28 cellular contexts compared by ENCODE assay signal in genomic region chr17:68302666-68303065, GRCh38. TPM values are rescaled to one million over a fixed set of nuclear protein-coding genes. Genes with fewer than 3 reads are reported as not detected.
DNase-seq lines count a peak whose midpoint lies in the region.
"Had no signal": no experiment of that assay in that cellular context is flagged by ENCODE, and none has a peak within 500 bp of the region (broad histone marks: within the 10 kb centered on the region; RNA-seq: fewer than 3 reads in every experiment).

No MANE protein-coding gene starts in this region.

- no peaks in the 10 kb centered on the region for H3K27me3 Mint-ChIP-seq in dendritic cell treated with granulocyte-macrophage colony-stimulating factor and Interleukin-4, amounts not matched to agents 40 ng/mL and 50 ng/mL, for 4 days
- H3K27me3 Mint-ChIP-seq in activated T-helper 2 cell treated with anti-CD3 and anti-CD28 coated beads, Interferon-gamma antibody, Interleukin-2, Interleukin-4, amounts not matched to agents 10 μg/mL and 5 μg/mL and 100 μg/mL, durations not matched to agents 14 hours and 24 hours and 36 hours (ENCODE audit: low read depth), result no peaks in the 10 kb centered on the region
- H3K27me3 Mint-ChIP-seq: activated CD4-positive, alpha-beta T cell treated with anti-CD3 and anti-CD28 coated beads for 36 hours; activated CD8-positive, alpha-beta memory T cell treated with anti-CD3 and anti-CD28 coated beads, Interleukin-2, amount 10 ng/mL, durations not matched to agents 7 days and 5 days; central memory CD8-positive, alpha-beta T cell; IgD-negative memory B cell had no signal

- H2AK5ac ChIP-seq in trophoblast cell (ENCODE audit: low read length), result no peak overlapping the region

- no peak overlapping the region for H2AFZ ChIP-seq in trophoblast cell (ENCODE audit: insufficient read depth, low read length, poor library complexity)
- H2AFZ ChIP-seq: hepatocyte, PC-9 had no signal

- H3K23ac ChIP-seq in trophoblast cell (ENCODE audit: low read length), result no peak overlapping the region

- peaks cover 15 to 21% of the 10 kb centered on the region in 2 experiments for H3K4me1 ChIP-seq in trophoblast cell (ENCODE audit: control insufficient read depth in 1 of 2, insufficient read depth in 2 of 2, low read length in 2 of 2)
- H3K4me1 ChIP-seq: foreskin keratinocyte, upper lobe of left lung had no signal

- H3K14ac ChIP-seq in trophoblast cell (ENCODE audit: low read length), result no peak overlapping the region

- H3K4me1 Mint-ChIP-seq in dendritic cell treated with granulocyte-macrophage colony-stimulating factor and Interleukin-4, amounts not matched to agents 40 ng/mL and 50 ng/mL, for 4 days (ENCODE audit: low read depth), result peaks cover 30% of the 10 kb centered on the region
- peaks cover 18% of the 10 kb centered on the region for H3K4me1 Mint-ChIP-seq in activated T-helper 2 cell treated with anti-CD3 and anti-CD28 coated beads, Interferon-gamma antibody, Interleukin-2, Interleukin-4, amounts not matched to agents 10 μg/mL and 5 μg/mL and 100 μg/mL, durations not matched to agents 14 hours and 24 hours and 36 hours (ENCODE audit: low read depth)

- H3K79me2 ChIP-seq in trophoblast cell (ENCODE audit: control insufficient read depth, insufficient read depth, low read length, poor library complexity), result no peaks in the 10 kb centered on the region
- H3K79me2 ChIP-seq: hepatocyte had no signal

- no peak overlapping the region for H4K8ac ChIP-seq in trophoblast cell (ENCODE audit: low read depth, low read length)

- peak; percentile 24 for DNase-seq in NCI-H345 (lab: John Stamatoyannopoulos, UW)
- DNase-seq in NCI-H345 treated with DMSO at 0.1 percent for 48 hours (lab: John Stamatoyannopoulos, UW; ENCODE audit: unreplicated experiment), result no peak
- peak; percentile 47 for DNase-seq in NCI-H2171 (lab: John Stamatoyannopoulos, UW)
- no peak for DNase-seq in trophoblast cell
- DNase-seq in activated T-helper 2 cell treated with anti-CD3 and anti-CD28 coated beads, Interferon-gamma antibody, Interleukin-2, Interleukin-4, amounts not matched to agents 10 μg/mL and 5 μg/mL and 100 μg/mL, durations not matched to agents 14 hours and 24 hours and 36 hours (ENCODE audit: low spot score), result no peak
- DNase-seq in NCI-H1417 treated with DMSO at 0.1 percent for 48 hours (lab: John Stamatoyannopoulos, UW), result no peak
- DNase-seq in NCI-H748 (lab: John Stamatoyannopoulos, UW; ENCODE audit: unreplicated experiment), result no peak
- DNase-seq: activated CD4-positive, alpha-beta T cell treated with anti-CD3 and anti-CD28 coated beads for 36 hours; activated CD8-positive, alpha-beta memory T cell treated with anti-CD3 and anti-CD28 coated beads, Interleukin-2, amount 10 ng/mL, durations not matched to agents 7 days and 5 days; activated naive CD4-positive, alpha-beta T cell treated with anti-CD3 and anti-CD28 coated beads, Interleukin-2, amount 50 U/mL, for 16 hours; AML-193; aorta; Calu3; effector CD4-positive, alpha-beta T cell; foreskin keratinocyte; left lung; naive thymus-derived CD4-positive, alpha-beta T cell; NCI-H774; PC-9; posterior cingulate gyrus; stimulated activated CD8-positive, alpha-beta memory T cell treated with anti-CD3 and anti-CD28 coated beads, Interleukin-4, amount 100 ng/mL, for 48 hours; SW 1271 had no signal

- H3K4me3 ChIP-seq in trophoblast cell (ENCODE audit: low read depth, low read length), result no peak overlapping the region
- H3K4me3 ChIP-seq: HAP-1, hepatocyte, left lung, PC-9, upper lobe of left lung had no signal

- no CpG with 5 or more reads among the region's 4 CpGs for WGBS in trophoblast cell (ENCODE audit: extremely low coverage, insufficient coverage, insufficient read length)

- H3K79me1 ChIP-seq in trophoblast cell (ENCODE audit: low read length), result peaks cover 13% of the 10 kb centered on the region

- no peak overlapping the region for H4K12ac ChIP-seq in trophoblast cell (ENCODE audit: low read depth, low read length)

- no peak overlapping the region for H3K4me2 ChIP-seq in trophoblast cell (ENCODE audit: low read length)
- H3K4me2 ChIP-seq: hepatocyte, PC-9 had no signal

- peak overlapping the region; percentile 6 for H2BK120ac ChIP-seq in trophoblast cell (ENCODE audit: insufficient read depth, low read length, poor library complexity)

- intact Hi-C loops in dendritic cell treated with granulocyte-macrophage colony-stimulating factor and Interleukin-4, amounts not matched to agents 40 ng/mL and 50 ng/mL, for 4 days (cut with micrococcal nuclease), result no loop called here
- intact Hi-C loops in activated T-helper 2 cell treated with anti-CD3 and anti-CD28 coated beads, Interferon-gamma antibody, Interleukin-2, Interleukin-4, amounts not matched to agents 10 μg/mL and 5 μg/mL and 100 μg/mL, durations not matched to agents 14 hours and 24 hours and 36 hours (cut with micrococcal nuclease), result no loop called here

- peak overlapping the region; percentile 19 for H2BK12ac ChIP-seq in trophoblast cell (ENCODE audit: low read length)

- peak overlapping the region; percentile 85 for H4K91ac ChIP-seq in trophoblast cell (ENCODE audit: low read depth, low read length)

- no peaks in the 10 kb centered on the region for H3K9me3 ChIP-seq in trophoblast cell (ENCODE audit: insufficient read depth, low read depth, low read length)
- H3K9me3 ChIP-seq: HAP-1, left lung, upper lobe of left lung had no signal

- peaks cover 8% of the 10 kb centered on the region for H3K36me3 Mint-ChIP-seq in dendritic cell treated with granulocyte-macrophage colony-stimulating factor and Interleukin-4, amounts not matched to agents 40 ng/mL and 50 ng/mL, for 4 days (ENCODE audit: low read depth)
- peaks cover 9% of the 10 kb centered on the region for H3K36me3 Mint-ChIP-seq in activated T-helper 2 cell treated with anti-CD3 and anti-CD28 coated beads, Interferon-gamma antibody, Interleukin-2, Interleukin-4, amounts not matched to agents 10 μg/mL and 5 μg/mL and 100 μg/mL, durations not matched to agents 14 hours and 24 hours and 36 hours (ENCODE audit: low read depth)

- H2BK5ac ChIP-seq in trophoblast cell (ENCODE audit: low read depth, low read length, poor library complexity), result peak overlapping the region; percentile 18

- H3K9me3 Mint-ChIP-seq in dendritic cell treated with granulocyte-macrophage colony-stimulating factor and Interleukin-4, amounts not matched to agents 40 ng/mL and 50 ng/mL, for 4 days, result no peaks in the 10 kb centered on the region
- H3K9me3 Mint-ChIP-seq in activated T-helper 2 cell treated with anti-CD3 and anti-CD28 coated beads, Interferon-gamma antibody, Interleukin-2, Interleukin-4, amounts not matched to agents 10 μg/mL and 5 μg/mL and 100 μg/mL, durations not matched to agents 14 hours and 24 hours and 36 hours, result no peaks in the 10 kb centered on the region
- H3K9me3 Mint-ChIP-seq: central memory CD8-positive, alpha-beta T cell; IgD-negative memory B cell; naive thymus-derived CD4-positive, alpha-beta T cell had no signal

- H3K9ac ChIP-seq in trophoblast cell (ENCODE audit: low read length), result no peak overlapping the region

- no peak overlapping the region for H3K4ac ChIP-seq in trophoblast cell (ENCODE audit: low read depth, low read length)

- H3K18ac ChIP-seq in trophoblast cell (ENCODE audit: low read length), result no peak overlapping the region

- no peaks in the 10 kb centered on the region for H3K36me3 ChIP-seq in trophoblast cell (ENCODE audit: control insufficient read depth in 1 of 2, insufficient read depth in 2 of 2, low read length in 2 of 2)
- H3K36me3 ChIP-seq: HAP-1, left lung, upper lobe of left lung had no signal

- H3K27ac ChIP-seq in trophoblast cell (ENCODE audit: low read depth, low read length), result peak overlapping the region; percentile 69
- H3K27ac ChIP-seq: foreskin keratinocyte, hepatocyte, left lung, PC-9, upper lobe of left lung had no signal

- H3K27me3 ChIP-seq in trophoblast cell (ENCODE audit: insufficient read depth, low read length), result no peaks in the 10 kb centered on the region
- H3K27me3 ChIP-seq: foreskin keratinocyte, hepatocyte, left lung, upper lobe of left lung had no signal

- H3K4me3 Mint-ChIP-seq in dendritic cell treated with granulocyte-macrophage colony-stimulating factor and Interleukin-4, amounts not matched to agents 40 ng/mL and 50 ng/mL, for 4 days, result no peak overlapping the region
- no peak overlapping the region for H3K4me3 Mint-ChIP-seq in activated T-helper 2 cell treated with anti-CD3 and anti-CD28 coated beads, Interferon-gamma antibody, Interleukin-2, Interleukin-4, amounts not matched to agents 10 μg/mL and 5 μg/mL and 100 μg/mL, durations not matched to agents 14 hours and 24 hours and 36 hours (ENCODE audit: low read depth)
- H3K4me3 Mint-ChIP-seq: activated CD4-positive, alpha-beta T cell treated with anti-CD3 and anti-CD28 coated beads for 36 hours; activated CD8-positive, alpha-beta memory T cell treated with anti-CD3 and anti-CD28 coated beads, Interleukin-2, amount 10 ng/mL, durations not matched to agents 7 days and 5 days; central memory CD8-positive, alpha-beta T cell; IgD-negative memory B cell; naive thymus-derived CD4-positive, alpha-beta T cell had no signal

- peak overlapping the region; percentile 16 for H3K27ac Mint-ChIP-seq in dendritic cell treated with granulocyte-macrophage colony-stimulating factor and Interleukin-4, amounts not matched to agents 40 ng/mL and 50 ng/mL, for 4 days
- H3K27ac Mint-ChIP-seq in activated T-helper 2 cell treated with anti-CD3 and anti-CD28 coated beads, Interferon-gamma antibody, Interleukin-2, Interleukin-4, amounts not matched to agents 10 μg/mL and 5 μg/mL and 100 μg/mL, durations not matched to agents 14 hours and 24 hours and 36 hours, result no peak overlapping the region
- H3K27ac Mint-ChIP-seq: activated CD4-positive, alpha-beta T cell treated with anti-CD3 and anti-CD28 coated beads for 36 hours; activated CD8-positive, alpha-beta memory T cell treated with anti-CD3 and anti-CD28 coated beads, Interleukin-2, amount 10 ng/mL, durations not matched to agents 7 days and 5 days; IgD-negative memory B cell had no signal

RNA-seq across cellular contexts. Expression of gene ARSG, which starts 11.4 kb away (rescaled TPM):
- 2.8 and 3.0 TPM in 2 replicates for polyA plus RNA-seq in trophoblast cell (2013)
- total RNA-seq in activated T-helper 2 cell treated with anti-CD3 and anti-CD28 coated beads, Interferon-gamma antibody, Interleukin-2, Interleukin-4, amounts not matched to agents 10 μg/mL and 5 μg/mL and 100 μg/mL, durations not matched to agents 14 hours and 24 hours and 36 hours, result 7.3 and 9.6 TPM in 2 replicates

RNA-seq across cellular contexts. Expression of gene SLC16A6, which starts 11.7 kb away (rescaled TPM):
- polyA plus RNA-seq in trophoblast cell (2013), result 10.7 and 11.1 TPM in 2 replicates
- total RNA-seq in activated T-helper 2 cell treated with anti-CD3 and anti-CD28 coated beads, Interferon-gamma antibody, Interleukin-2, Interleukin-4, amounts not matched to agents 10 μg/mL and 5 μg/mL and 100 μg/mL, durations not matched to agents 14 hours and 24 hours and 36 hours, result 3.1 and 3.4 TPM in 2 replicates
- total RNA-seq: foreskin keratinocyte, hepatocyte had no signal
- polyA plus RNA-seq: foreskin keratinocyte had no signal

RNA-seq across cellular contexts. Expression of gene AMZ2, which starts 54.8 kb away (rescaled TPM):
- polyA plus RNA-seq in trophoblast cell (2013), result 102 and 110 TPM in 2 replicates
- total RNA-seq in activated T-helper 2 cell treated with anti-CD3 and anti-CD28 coated beads, Interferon-gamma antibody, Interleukin-2, Interleukin-4, amounts not matched to agents 10 μg/mL and 5 μg/mL and 100 μg/mL, durations not matched to agents 14 hours and 24 hours and 36 hours, result 85.9 and 111 TPM in 2 replicates

Comparison
In these comparisons a context has a peak if more than half of its experiments do, and no peak if none do; other contexts are left out.
1. DNase-seq: peak in NCI-H345 (single experiment) and NCI-H2171 (single experiment); none in NCI-H345 treated with DMSO at 0.1 percent for 48 hours (single experiment), trophoblast cell (0 of 2), activated T-helper 2 cell treated with anti-CD3 and anti-CD28 coated beads, Interferon-gamma antibody, Interleukin-2, Interleukin-4, amounts not matched to agents 10 μg/mL and 5 μg/mL and 100 μg/mL, durations not matched to agents 14 hours and 24 hours and 36 hours (single experiment), NCI-H1417 treated with DMSO at 0.1 percent for 48 hours (single experiment) and NCI-H748 (single experiment).